Comparison of ENCODE assay signal across 18 cellular contexts in genomic region chr13:40536443-40537113, GRCh38.
DNase-seq lines count a peak whose midpoint lies in the region; ATAC-seq, FAIRE-seq and TF ChIP-seq lines count a peak whose summit lies in the region.
"Had no signal": no experiment of that assay in that cellular context is flagged by ENCODE, and none has a peak within 500 bp of the region (broad histone marks: within the 10 kb centered on the region; RNA-seq: fewer than 3 reads in every experiment).

No MANE protein-coding gene starts in this region.

- CTCF ChIA-PET in H1 (lab: Charles Lee; ENCODE audit: partially characterized antibody): interaction anchor here (0.8 to 1.6 kb wide), 6 partner anchors 11 to 146 kb away, joined by 3 to 4 read pairs (median 4); no protein-coding TSS in a partner anchor

- H3K14ac ChIP-seq in H1 (ENCODE audit: insufficient read length): no peak overlapping the region

- H3K4ac ChIP-seq in H1 (replicated peaks; ENCODE audit: insufficient read length, low read depth, low read length): no peak overlapping the region

- TF ChIP-seq RAD21 in H1 (IDR thresholded peaks at IDR 0.05 in 1 of 2, conservative IDR thresholded peaks at IDR 0.05 in 1 of 2; ENCODE audit: low read depth in 2 of 2, low read length in 2 of 2): no peak

- no peak overlapping the region for H4K5ac ChIP-seq in H1 (ENCODE audit: insufficient read length, low read depth, low read length)

- H2BK5ac ChIP-seq in H1 (ENCODE audit: low read depth, low read length): peak overlapping the region; percentile 57

- in situ Hi-C loops in GM13976 (cut with MboI; ENCODE audit: low sequenced_read_pairs, unreplicated experiment): no loop called here

- H3K23ac ChIP-seq in H1 (ENCODE audit: insufficient read length): no peak overlapping the region

- H3K4me3 ChIP-seq in NB4 (ENCODE audit: low read depth, low read length) (no peak overlapping the region), H1 (ENCODE audit: extremely low read depth in 1 of 4, insufficient read depth in 2 of 4, low read depth in 3 of 4, low read length in 4 of 4) (no peak overlapping the region), osteoblast (ENCODE audit: insufficient read depth, low read length) (no peak overlapping the region)
- H3K4me3 ChIP-seq: lung, ovary, Peyer's patch had no signal

- no peaks in the 10 kb centered on the region for H3K79me2 ChIP-seq in H1 (ENCODE audit: control insufficient read depth in 1 of 2, insufficient read depth in 2 of 2, low read length in 2 of 2)
- no peaks in the 10 kb centered on the region for H3K79me2 ChIP-seq in osteoblast (ENCODE audit: insufficient read depth, low read length)

- no peaks in the 10 kb centered on the region for H3K36me3 ChIP-seq in H1 (ENCODE audit: control insufficient read depth in 2 of 4, insufficient read depth in 4 of 4, low read length in 3 of 4)
- no peaks in the 10 kb centered on the region for H3K36me3 ChIP-seq in osteoblast (ENCODE audit: insufficient read depth, low read length)
- H3K36me3 ChIP-seq: ovary, Peyer's patch had no signal

- no peaks in the 10 kb centered on the region for H3K23me2 ChIP-seq in H1 (ENCODE audit: low read depth, low read length)

- no peak overlapping the region for H3K9ac ChIP-seq in H1 (replicated peaks in 1 of 4; ENCODE audit: extremely low read depth in 1 of 4, low read depth in 3 of 4, low read length in 3 of 4)

- H4K20me1 ChIP-seq in H1 (replicated peaks in 1 of 2; ENCODE audit: control insufficient read depth in 1 of 2, insufficient read depth in 2 of 2, low read length in 2 of 2) (no peaks in the 10 kb centered on the region), osteoblast (ENCODE audit: insufficient read depth, low read length) (no peaks in the 10 kb centered on the region)

- no peak for FAIRE-seq in H1 (lab: Jason Lieb, UNC)
- FAIRE-seq: HTR-8/SVneo had no signal

- H2BK120ac ChIP-seq in H1 (replicated peaks; ENCODE audit: low read depth, low read length): no peak overlapping the region

- WGBS in H1 (ENCODE audit: extremely low coverage in 1 of 2, insufficient coverage in 1 of 2, insufficient read length in 1 of 2, insufficient replicate concordance in 2 of 2, low coverage in 1 of 2, low lambda C conversion rate in 2 of 2, missing lambda C conversion rate in 1 of 2), 2 experiments: 91% methylated on average over 7 of the region's 9 CpGs; no CpG with 5 or more reads in 1 of the 2 experiments

- ATAC-seq in GM18517 (IDR thresholded peaks at IDR 0.05; ENCODE audit: unreplicated experiment) (no peak), GM21423 (IDR thresholded peaks at IDR 0.05; ENCODE audit: unreplicated experiment) (no peak)
- ATAC-seq: activated CD8-positive, alpha-beta memory T cell treated with anti-CD3 and anti-CD28 coated beads, Interleukin-2, amount 10 ng/mL, durations not matched to agents 7 days and 5 days; activated naive CD8-positive, alpha-beta T cell treated with anti-CD3 and anti-CD28 coated beads, Interleukin-2, amount 50 U/mL, for 24 hours had no signal

- no peak for TF ChIP-seq EP300 in H1 (IDR thresholded peaks at IDR 0.05; ENCODE audit: borderline replicate concordance in 1 of 2, low read depth in 2 of 2, low read length in 2 of 2)

- H3K4me2 ChIP-seq in H1 (ENCODE audit: insufficient read depth in 1 of 2, low read depth in 2 of 2, low read length in 2 of 2) (no peak overlapping the region), osteoblast (ENCODE audit: insufficient read depth, low read length) (no peak overlapping the region)

- no peaks in the 10 kb centered on the region for H3K27me3 ChIP-seq in H1 (replicated peaks in 1 of 4; ENCODE audit: control insufficient read depth in 3 of 4, extremely low read depth in 1 of 4, insufficient read depth in 3 of 4, low read length in 3 of 4)
- no peaks in the 10 kb centered on the region for H3K27me3 ChIP-seq in osteoblast (ENCODE audit: insufficient read depth, low read length)
- H3K27me3 ChIP-seq: ovary, Peyer's patch had no signal

- H2AFZ ChIP-seq in H1 (ENCODE audit: low read length) (no peak overlapping the region), osteoblast (ENCODE audit: low read length) (no peak overlapping the region)

- no peak overlapping the region for H3K56ac ChIP-seq in H1 (replicated peaks; ENCODE audit: insufficient read length, low read depth, low read length)

- POLR2A ChIA-PET in H1 (lab: Charles Lee; ENCODE audit: partially characterized antibody): interaction anchor here (0.6 kb wide), 1 partner anchor 155 kb away, joined by 4 read pairs; no protein-coding TSS in a partner anchor

- TF ChIP-seq CTCF in NB4 (IDR thresholded peaks at IDR 0.05; ENCODE audit: low read depth, low read length) (no peak), H1 (IDR thresholded peaks at IDR 0.05; ENCODE audit: control extremely low read depth in 1 of 3, insufficient read depth in 1 of 3, low read depth in 1 of 3, low read length in 3 of 3) (no peak), osteoblast (IDR thresholded peaks at IDR 0.05; ENCODE audit: extremely low read depth, low read depth, low read length) (no peak), GM13976 (IDR thresholded peaks at IDR 0.05; ENCODE audit: borderline replicate concordance, control extremely low read depth, extremely low read depth, insufficient read depth, missing control alignments) (no peak)

- peak overlapping the region; percentile 66; the same call in 1 of the 2 replicates for H2BK20ac ChIP-seq in H1 (ENCODE audit: low read length)

- peak; percentile 76 for DNase-seq in DMS153 (lab: John Stamatoyannopoulos, UW)
- peak; percentile 58 for DNase-seq in NB4 (ENCODE audit: low read depth)
- no peak for DNase-seq in H1 (ENCODE audit: low read depth in 1 of 2, low spot score in 2 of 2)
- peak; percentile 36 for DNase-seq in osteoblast (ENCODE audit: insufficient read length, low spot score, missing footprints)
- DNase-seq in GM13976 (ENCODE audit: low spot score): no peak
- no peak for DNase-seq in NCI-H1930 (lab: John Stamatoyannopoulos, UW)
- DNase-seq: activated CD8-positive, alpha-beta memory T cell treated with anti-CD3 and anti-CD28 coated beads, Interleukin-2, amount 10 ng/mL, durations not matched to agents 7 days and 5 days; activated naive CD8-positive, alpha-beta T cell treated with anti-CD3 and anti-CD28 coated beads, Interleukin-2, amount 50 U/mL, for 24 hours; CD4-positive, alpha-beta T cell; dermis blood vessel endothelial cell; ovary; stimulated activated CD4-positive, alpha-beta T cell treated with anti-CD3 and anti-CD28 coated beads, Interleukin-1b, Interleukin-23, amount 100 ng/mL, for 48 hours; T-helper 9 cell had no signal

- H4K8ac ChIP-seq in H1 (ENCODE audit: extremely low read depth, insufficient read depth, low read length): no peak overlapping the region

- no peaks in the 10 kb centered on the region for H3K9me3 ChIP-seq in H1 (ENCODE audit: insufficient read depth in 2 of 2, low read depth in 1 of 2, low read length in 1 of 2)
- H3K9me3 ChIP-seq in osteoblast (ENCODE audit: low read depth, low read length): no peaks in the 10 kb centered on the region
- H3K9me3 ChIP-seq: ovary, Peyer's patch had no signal

- peak overlapping the region; percentile 93 for H2BK12ac ChIP-seq in H1 (ENCODE audit: low read depth, low read length)

- peak overlapping the region; percentile 56; the same call in 1 of the 2 replicates for H3K18ac ChIP-seq in H1 (ENCODE audit: extremely low read depth, low read length)

- no peaks in the 10 kb centered on the region for H3K79me1 ChIP-seq in H1 (ENCODE audit: low read depth, low read length)

- no peak overlapping the region for H2AK5ac ChIP-seq in H1 (ENCODE audit: low read depth, low read length)

- peak overlapping the region; percentile 1 for H4K91ac ChIP-seq in H1 (replicated peaks; ENCODE audit: insufficient read length, low read length)

- no peak for TF ChIP-seq POLR2A in NB4 (IDR thresholded peaks at IDR 0.05; ENCODE audit: extremely low read depth, insufficient read length)
- no peak for TF ChIP-seq POLR2A in H1 (IDR thresholded peaks at IDR 0.05; ENCODE audit: control extremely low read depth in 1 of 2, low read depth in 2 of 2, low read length in 2 of 2)

- no peak overlapping the region for H3K27ac ChIP-seq in H1 (ENCODE audit: low read depth, low read length)
- H3K27ac ChIP-seq in osteoblast (ENCODE audit: low read depth, low read length): no peak overlapping the region
- H3K27ac ChIP-seq: ovary, Peyer's patch had no signal

- H2BK15ac ChIP-seq in H1 (ENCODE audit: low read length): peak overlapping the region; percentile 98

- H3K4me1 ChIP-seq in H1 (replicated peaks in 1 of 4; ENCODE audit: control insufficient read depth in 3 of 4, insufficient read depth in 4 of 4, low read length in 3 of 4) (peaks cover 3 to 6% (median 6%) of the 10 kb centered on the region in 4 experiments; a peak in 6 of 7 replicates), osteoblast (ENCODE audit: insufficient read depth, low read length) (peaks cover 9% of the 10 kb centered on the region)
- H3K4me1 ChIP-seq: Peyer's patch had no signal

TF ChIP-seq in H1, 55 proteins besides CTCF, POLR2A, EP300 and RAD21:
- TF ChIP-seq KDM4A (IDR thresholded peaks at IDR 0.05; ENCODE audit: low read depth, low read length, severe bottlenecking): no peak
- TF ChIP-seq KDM1A (IDR thresholded peaks at IDR 0.05; ENCODE audit: borderline replicate concordance, low read length): no peak
- no peak for TF ChIP-seq SP1 (IDR thresholded peaks at IDR 0.05; ENCODE audit: low read depth, low read length)
- no peak for TF ChIP-seq POLR2AphosphoS5 (IDR thresholded peaks at IDR 0.05; ENCODE audit: low read depth, low read length)
- TF ChIP-seq TAF1 (IDR thresholded peaks at IDR 0.05; ENCODE audit: low read depth, low read length): no peak
- TF ChIP-seq SIN3A (conservative IDR thresholded peaks at IDR 0.05 in 1 of 2, IDR thresholded peaks at IDR 0.05 in 1 of 2; ENCODE audit: low read depth in 1 of 2, low read length in 2 of 2): no peak
- no peak for TF ChIP-seq YY1 (IDR thresholded peaks at IDR 0.05; ENCODE audit: low read depth, low read length)
- TF ChIP-seq JUND (IDR thresholded peaks at IDR 0.05; ENCODE audit: low read length): no peak
- TF ChIP-seq BRCA1 (IDR thresholded peaks at IDR 0.05; ENCODE audit: low read depth, low read length): no peak
- TF ChIP-seq GTF2F1 (IDR thresholded peaks at IDR 0.05; ENCODE audit: borderline replicate concordance, low read depth, low read length): no peak

Comparison
In these comparisons a context has a peak if more than half of its experiments do, and no peak if none do; other contexts are left out.
1. DNase-seq: peak in DMS153 (single experiment), NB4 (single experiment) and osteoblast (single experiment); none in H1 (0 of 2), GM13976 (single experiment) and NCI-H1930 (0 of 2).